In genomic region chr6:42237857-42238256, GRCh38 we compare ENCODE assay signal across 28 cellular contexts.
"Had no signal": no experiment of that assay in that cellular context is flagged by ENCODE, and none has a peak within 500 bp of the region (broad histone marks: within the 10 kb centered on the region; RNA-seq: fewer than 3 reads in every experiment).

No MANE protein-coding gene starts in this region.

- H3K27me3 ChIP-seq: breast epithelium, esophagus muscularis mucosa, heart right ventricle, pancreas, sigmoid colon, transverse colon had no signal

- H3K4me3 ChIP-seq: breast epithelium, esophagus muscularis mucosa, heart right ventricle, pancreas, prostate gland, sigmoid colon, transverse colon had no signal

- H3K27ac Mint-ChIP-seq: dendritic cell treated with granulocyte-macrophage colony-stimulating factor and Interleukin-4, amounts not matched to agents 40 ng/mL and 50 ng/mL, for 4 days; endodermal cell; mesothelial cell of epicardium; stimulated activated naive B cell treated with anti-CD40 and anti-IgM and Interleukin-4, amounts not matched to agents 10 μg/mL and 1 μg/mL and 100 μg/mL, for 72 hours; T-helper 2 cell treated with Interferon-gamma antibody and Interleukin-4, amounts not matched to agents 5 μg/mL and 100 μg/mL, for 36 hours had no signal

- DNase-seq: activated CD4-positive, alpha-beta T cell treated with anti-CD3 and anti-CD28 coated beads for 36 hours; activated CD4-positive, alpha-beta T cell treated with anti-CD3 and anti-CD28 coated beads, Interleukin-2, amount 50 U/mL, for 4 hours; activated CD4-positive, CD25-positive, alpha-beta regulatory T cell; activated CD8-positive, alpha-beta memory T cell treated with anti-CD3 and anti-CD28 coated beads, Interleukin-2, amount 50 U/mL, for 48 hours; activated effector memory CD4-positive, alpha-beta T cell treated with anti-CD3 and anti-CD28 coated beads, Interleukin-2, amount 50 U/mL, for 16 hours; activated naive CD4-positive, alpha-beta T cell treated with anti-CD3 and anti-CD28 coated beads for 36 hours; central memory CD4-positive, alpha-beta T cell; foreskin melanocyte; heart right ventricle; naive thymus-derived CD4-positive, alpha-beta T cell; pancreas; retina; sigmoid colon; small intestine; stimulated activated CD4-positive, alpha-beta T cell treated with anti-CD3 and anti-CD28 coated beads, Interleukin-1b, Interleukin-23, amount 100 ng/mL, for 48 hours; stimulated activated CD4-positive, alpha-beta T cell treated with anti-CD3 and anti-CD28 coated beads, Interleukin-4, amount 100 ng/mL, for 4 hours; stimulated activated CD8-positive, alpha-beta memory T cell treated with anti-CD3 and anti-CD28 coated beads, Interleukin-4, amount 100 ng/mL, for 48 hours; stimulated activated naive B cell treated with anti-CD40 and anti-IgM and Interleukin-4, amounts not matched to agents 10 μg/mL and 1 μg/mL and 100 μg/mL, for 72 hours; T-helper 1 cell; transverse colon had no signal

- FAIRE-seq: pancreas, small intestine, urothelium cell line had no signal

- H3K4me3 Mint-ChIP-seq: activated CD4-positive, alpha-beta T cell treated with anti-CD3 and anti-CD28 coated beads for 36 hours; activated naive CD4-positive, alpha-beta T cell treated with anti-CD3 and anti-CD28 coated beads for 36 hours; dendritic cell treated with granulocyte-macrophage colony-stimulating factor and Interleukin-4, amounts not matched to agents 40 ng/mL and 50 ng/mL, for 4 days; endodermal cell; mesothelial cell of epicardium; naive thymus-derived CD4-positive, alpha-beta T cell; stimulated activated naive B cell treated with anti-CD40 and anti-IgM and Interleukin-4, amounts not matched to agents 10 μg/mL and 1 μg/mL and 100 μg/mL, for 72 hours; T-helper 2 cell treated with Interferon-gamma antibody and Interleukin-4, amounts not matched to agents 5 μg/mL and 100 μg/mL, for 36 hours had no signal

- H3K27me3 Mint-ChIP-seq: activated CD4-positive, alpha-beta T cell treated with anti-CD3 and anti-CD28 coated beads for 36 hours; dendritic cell treated with granulocyte-macrophage colony-stimulating factor and Interleukin-4, amounts not matched to agents 40 ng/mL and 50 ng/mL, for 4 days; naive thymus-derived CD4-positive, alpha-beta T cell; stimulated activated naive B cell treated with anti-CD40 and anti-IgM and Interleukin-4, amounts not matched to agents 10 μg/mL and 1 μg/mL and 100 μg/mL, for 72 hours had no signal

- ATAC-seq: naive thymus-derived CD4-positive, alpha-beta T cell; pancreas had no signal

- H3K9me3 ChIP-seq: breast epithelium, esophagus muscularis mucosa, heart right ventricle, pancreas, prostate gland, sigmoid colon, transverse colon had no signal

- H3K4me1 ChIP-seq: breast epithelium, esophagus muscularis mucosa, pancreas, prostate gland, sigmoid colon, transverse colon had no signal

- H3K27ac ChIP-seq: breast epithelium, esophagus muscularis mucosa, pancreas, prostate gland, sigmoid colon, transverse colon had no signal

- H3K36me3 ChIP-seq: breast epithelium, pancreas, transverse colon had no signal

- H3K4me1 Mint-ChIP-seq: mesothelial cell of epicardium had no signal

- H3K9me3 Mint-ChIP-seq: activated naive CD4-positive, alpha-beta T cell treated with anti-CD3 and anti-CD28 coated beads for 36 hours; dendritic cell treated with granulocyte-macrophage colony-stimulating factor and Interleukin-4, amounts not matched to agents 40 ng/mL and 50 ng/mL, for 4 days; endodermal cell; mesothelial cell of epicardium; stimulated activated naive B cell treated with anti-CD40 and anti-IgM and Interleukin-4, amounts not matched to agents 10 μg/mL and 1 μg/mL and 100 μg/mL, for 72 hours; T-helper 2 cell treated with Interferon-gamma antibody and Interleukin-4, amounts not matched to agents 5 μg/mL and 100 μg/mL, for 36 hours had no signal
